In genomic region chr13:97221491-97221890, GRCh38 we compare ENCODE assay signal across 8 cellular contexts. TPM values are rescaled to one million over a fixed set of nuclear protein-coding genes. Genes with fewer than 3 reads are reported as not detected.
A peak's percentile ranks its signal among the peaks of the same experiment; 100 is the strongest.
DNase-seq lines count a peak whose midpoint lies in the region; ATAC-seq and TF ChIP-seq lines count a peak whose summit lies in the region.

No MANE protein-coding gene starts in this region.

- CTCF ChIA-PET in CD8-positive, alpha-beta T cell (lab: Charles Lee): interaction anchor here (1.2 to 2.0 kb wide), 2 partner anchors 107 to 112 kb away, joined by 3 to 12 read pairs; no protein-coding TSS in a partner anchor
- CTCF ChIA-PET in Panc1 (lab: Charles Lee) (no interaction called here), RWPE1 (lab: Yijun Ruan, JAX) (no interaction called here)

- no peaks in the 10 kb centered on the region for H3K27me3 ChIP-seq in CD8-positive, alpha-beta T cell (ENCODE audit: insufficient read depth, low read length)
- H3K27me3 ChIP-seq in Panc1 (ENCODE audit: control insufficient read depth, insufficient read depth, low read length) (no peaks in the 10 kb centered on the region), esophagus muscularis mucosa (no peaks in the 10 kb centered on the region), prostate gland (replicated peaks; ENCODE audit: insufficient read depth) (no peaks in the 10 kb centered on the region)

- H3K4me3 ChIP-seq in CD8-positive, alpha-beta T cell (ENCODE audit: low read depth, low read length): peak overlapping the region; percentile 76
- H3K4me3 ChIP-seq in Panc1 (ENCODE audit: low read depth in 2 of 2, low read length in 2 of 2) (peak overlapping the region; percentile 79 to 96), esophagus muscularis mucosa (peak overlapping the region; percentile 62 to 74 (median 69)), prostate gland (peak overlapping the region; percentile 35 to 45)

- WGBS in esophagus muscularis mucosa: 13% methylated on average over 6 of the region's 6 CpGs
- 15% methylated on average over 6 of the region's 6 CpGs for WGBS in prostate gland

- DNase-seq in CD8-positive, alpha-beta T cell: no peak
- DNase-seq in Panc1 (ENCODE audit: low read depth, low spot score) (no peak), esophagus muscularis mucosa (ENCODE audit: extremely low spot score) (no peak), prostate gland (ENCODE audit: low spot score) (no peak), RWPE1 (ENCODE audit: low spot score) (no peak), NCI-H1436 (lab: John Stamatoyannopoulos, UW) (no peak)
- no peak for DNase-seq in NK-92 treated with Interleukin-12 subunit alpha and Interleukin-12 subunit beta, amount 100 ng/mL, for 24 hours (lab: John Stamatoyannopoulos, UW)

- TF ChIP-seq POLR2A in esophagus muscularis mucosa (IDR thresholded peaks at IDR 0.05; ENCODE audit: low read depth): no peak
- TF ChIP-seq POLR2A in prostate gland (IDR thresholded peaks at IDR 0.05): no peak

- H3K27ac ChIP-seq in CD8-positive, alpha-beta T cell (ENCODE audit: low read depth, low read length): no peak overlapping the region
- H3K27ac ChIP-seq in Panc1 (ENCODE audit: low read length) (peak overlapping the region; percentile 99), esophagus muscularis mucosa (replicated peaks in 1 of 4) (peak overlapping the region; percentile 90 to 94 (median 92)), prostate gland (peak overlapping the region; percentile 85), RWPE1 (no peak overlapping the region)

- intact Hi-C loops in CD8-positive, alpha-beta T cell (cut with DNase I, micrococcal nuclease): loop anchor here (5.0 to 10.0 kb wide), 4 partner anchors 109 to 1547 kb away; partner anchors contain the start of genes DNAJC3 (in 1 of the 2) and STK24 (in 1 of the 2)
- intact Hi-C loops in Panc1 (cut with micrococcal nuclease; ENCODE audit: unreplicated experiment): loop anchor here (5.0 kb wide), 1 partner anchor 41 kb away; no protein-coding TSS in a partner anchor
- intact Hi-C loops in esophagus muscularis mucosa (cut with DNase I): loop anchor here (5.0 to 10.0 kb wide), 2 partner anchors 109 to 213 kb away; partner anchors contain the start of gene RAP2A
- intact Hi-C loops in prostate gland (cut with DNase I): loop anchor here (5.0 to 10.0 kb wide), 4 partner anchors 63 to 996 kb away; partner anchors contain the start of gene RAP2A

- TF ChIP-seq EP300 in esophagus muscularis mucosa (IDR thresholded peaks at IDR 0.05): no peak

- TSS peak; percentile 95 for BruUV-seq in Panc1 (replicated peaks; lab: Mats Ljungman, UMichigan)

- H3K27ac Mint-ChIP-seq in CD8-positive, alpha-beta T cell: peak overlapping the region; percentile 91

- no peaks in the 10 kb centered on the region for H3K36me3 ChIP-seq in CD8-positive, alpha-beta T cell (ENCODE audit: insufficient read depth, low read length)
- H3K36me3 ChIP-seq in Panc1 (ENCODE audit: control insufficient read depth, insufficient read depth, low read length) (peaks cover 6% of the 10 kb centered on the region), esophagus muscularis mucosa (no peaks in the 10 kb centered on the region), prostate gland (no peaks in the 10 kb centered on the region)

- H3K27me3 Mint-ChIP-seq in CD8-positive, alpha-beta T cell (ENCODE audit: low read depth): no peaks in the 10 kb centered on the region

- no peak for TF ChIP-seq CTCF in CD8-positive, alpha-beta T cell (IDR thresholded peaks at IDR 0.05)
- TF ChIP-seq CTCF in Panc1 (IDR thresholded peaks at IDR 0.05) (no peak), esophagus muscularis mucosa (IDR thresholded peaks at IDR 0.05) (no peak), prostate gland (IDR thresholded peaks at IDR 0.05) (no peak), RWPE1 (conservative IDR thresholded peaks at IDR 0.05; ENCODE audit: low read depth) (no peak)

- POLR2A ChIA-PET in CD8-positive, alpha-beta T cell (lab: Charles Lee): interaction anchor here (0.7 to 3.4 kb wide), 4 partner anchors 10 to 212 kb away, joined by 3 to 15 read pairs (median 6); partner anchors contain the start of gene RAP2A
- POLR2A ChIA-PET in Panc1 (lab: Charles Lee) (interaction anchor here (0.7 to 1.9 kb wide), 5 partner anchors 30 to 132 kb away, joined by 3 to 11 read pairs (median 4); no protein-coding TSS in a partner anchor), RWPE1 (lab: Yijun Ruan, JAX; ENCODE audit: low non-redundant PET) (interaction anchor here (0.9 kb wide), 1 partner anchor 212 kb away, joined by 5 read pairs; no protein-coding TSS in a partner anchor)

- H3K9me3 Mint-ChIP-seq in CD8-positive, alpha-beta T cell: no peaks in the 10 kb centered on the region

- peaks cover 11% of the 10 kb centered on the region for H3K36me3 Mint-ChIP-seq in CD8-positive, alpha-beta T cell

- peaks cover 34% of the 10 kb centered on the region for H3K4me1 ChIP-seq in CD8-positive, alpha-beta T cell (ENCODE audit: insufficient read depth, low read length)
- H3K4me1 ChIP-seq in Panc1 (ENCODE audit: control insufficient read depth, insufficient read depth, low read length) (peaks cover 32% of the 10 kb centered on the region), esophagus muscularis mucosa (peaks cover 12 to 28% (median 24%) of the 10 kb centered on the region in 4 donors), prostate gland (replicated peaks) (peaks cover 4% of the 10 kb centered on the region)

- H3K4me3 Mint-ChIP-seq in CD8-positive, alpha-beta T cell: no peak overlapping the region

- H3K4me1 Mint-ChIP-seq in CD8-positive, alpha-beta T cell (ENCODE audit: low read depth): peaks cover 39% of the 10 kb centered on the region

- H3K9me3 ChIP-seq in CD8-positive, alpha-beta T cell (ENCODE audit: low read length): no peaks in the 10 kb centered on the region
- H3K9me3 ChIP-seq in Panc1 (ENCODE audit: control insufficient read depth, insufficient read depth, low read depth, low read length) (no peaks in the 10 kb centered on the region), esophagus muscularis mucosa (no peaks in the 10 kb centered on the region), prostate gland (no peaks in the 10 kb centered on the region)

- ATAC-seq in CD8-positive, alpha-beta T cell: no peak
- ATAC-seq in Panc1 (no peak), HG03354 (IDR thresholded peaks at IDR 0.05; ENCODE audit: poor library complexity, severe bottlenecking, unreplicated experiment) (no peak)

- in situ Hi-C loops in Panc1 (cut with HindIII; ENCODE audit: low pct_unique_long_range_greater_than_20kb, low sequenced_read_pairs): no loop called here

RNA-seq across cellular contexts. Expression of gene MBNL2, which starts 0.6 kb away (rescaled TPM):
- 10 to 100 TPM; 31.2 to 33.2 TPM for total RNA-seq in CD8-positive, alpha-beta T cell
- 103 TPM for total RNA-seq in Panc1 (2021; ENCODE audit: unreplicated experiment)
- 42.3 TPM for polyA plus RNA-seq in Panc1 (2012; ENCODE audit: insufficient read length)
- 100 to 1,000 TPM in 2 of 4 donors, 10 to 100 TPM in 2; 92.8 to 132 (median 101) TPM for total RNA-seq in esophagus muscularis mucosa
- total RNA-seq in prostate gland: 10 to 100 TPM; 59.1 to 85.7 TPM

Comparison
In these comparisons a context has a peak if more than half of its experiments do, and no peak if none do; other contexts are left out.
1. H3K27ac ChIP-seq: peak in Panc1 (single experiment), esophagus muscularis mucosa (4 of 4) and prostate gland (2 of 2); none in CD8-positive, alpha-beta T cell (single experiment) and RWPE1 (single experiment).
2. Peak in every context shown above with its lines, with median percentiles within 50 percentile points of each other: H3K4me3 ChIP-seq.